1 cellular context compared by ENCODE assay signal in the genomic region with DNA sequence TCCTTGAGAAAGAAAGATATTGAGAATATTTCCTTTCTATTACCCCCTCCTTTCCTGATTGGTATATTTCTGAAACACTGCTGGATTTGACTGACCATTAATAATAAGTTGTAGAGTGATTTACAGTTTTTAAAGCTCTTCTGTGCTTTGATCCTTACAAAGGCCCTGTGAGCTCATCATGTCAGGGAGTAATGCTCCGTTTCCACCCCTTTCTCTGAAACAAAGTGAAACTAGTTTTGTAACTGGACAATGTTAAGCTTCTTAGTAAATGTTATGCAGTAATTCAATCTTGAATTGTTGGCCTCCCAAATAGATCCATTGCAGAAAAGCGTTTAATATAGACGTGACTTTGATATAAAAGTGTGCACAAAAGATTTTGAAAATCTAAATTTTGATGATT.
TF ChIP-seq lines count a peak whose summit lies in the region.

No MANE protein-coding gene starts in this region.

TF ChIP-seq in SK-N-SH, 30 proteins besides CTCF, POLR2A, EP300 and RAD21 (continued from another document):
- TF ChIP-seq IRF3 (IDR thresholded peaks at IDR 0.05; ENCODE audit: low read depth, low read length) (no peak), CHD2 (IDR thresholded peaks at IDR 0.05; ENCODE audit: low read length, partially characterized antibody) (no peak), POLR2AphosphoS5 (IDR thresholded peaks at IDR 0.05; ENCODE audit: low read depth, low read length) (no peak), TAF1 (IDR thresholded peaks at IDR 0.05; ENCODE audit: borderline replicate concordance, low read depth, low read length) (no peak)
- TF ChIP-seq, protein P1, sequence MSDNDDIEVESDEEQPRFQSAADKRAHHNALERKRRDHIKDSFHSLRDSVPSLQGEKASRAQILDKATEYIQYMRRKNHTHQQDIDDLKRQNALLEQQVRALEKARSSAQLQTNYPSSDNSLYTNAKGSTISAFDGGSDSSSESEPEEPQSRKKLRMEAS (IDR thresholded peaks at IDR 0.05; ENCODE audit: low read depth) = no peak
- TF ChIP-seq, protein P2, sequence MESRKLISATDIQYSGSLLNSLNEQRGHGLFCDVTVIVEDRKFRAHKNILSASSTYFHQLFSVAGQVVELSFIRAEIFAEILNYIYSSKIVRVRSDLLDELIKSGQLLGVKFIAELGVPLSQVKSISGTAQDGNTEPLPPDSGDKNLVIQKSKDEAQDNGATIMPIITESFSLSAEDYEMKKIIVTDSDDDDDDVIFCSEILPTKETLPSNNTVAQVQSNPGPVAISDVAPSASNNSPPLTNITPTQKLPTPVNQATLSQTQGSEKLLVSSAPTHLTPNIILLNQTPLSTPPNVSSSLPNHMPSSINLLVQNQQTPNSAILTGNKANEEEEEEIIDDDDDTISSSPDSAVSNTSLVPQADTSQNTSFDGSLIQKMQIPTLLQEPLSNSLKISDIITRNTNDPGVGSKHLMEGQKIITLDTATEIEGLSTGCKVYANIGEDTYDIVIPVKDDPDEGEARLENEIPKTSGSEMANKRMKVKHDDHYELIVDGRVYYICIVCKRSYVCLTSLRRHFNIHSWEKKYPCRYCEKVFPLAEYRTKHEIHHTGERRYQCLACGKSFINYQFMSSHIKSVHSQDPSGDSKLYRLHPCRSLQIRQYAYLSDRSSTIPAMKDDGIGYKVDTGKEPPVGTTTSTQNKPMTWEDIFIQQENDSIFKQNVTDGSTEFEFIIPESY (IDR thresholded peaks at IDR 0.05; ENCODE audit: borderline replicate concordance, low read depth) = no peak
